18 cellular contexts compared by ENCODE assay signal in the genomic region with DNA sequence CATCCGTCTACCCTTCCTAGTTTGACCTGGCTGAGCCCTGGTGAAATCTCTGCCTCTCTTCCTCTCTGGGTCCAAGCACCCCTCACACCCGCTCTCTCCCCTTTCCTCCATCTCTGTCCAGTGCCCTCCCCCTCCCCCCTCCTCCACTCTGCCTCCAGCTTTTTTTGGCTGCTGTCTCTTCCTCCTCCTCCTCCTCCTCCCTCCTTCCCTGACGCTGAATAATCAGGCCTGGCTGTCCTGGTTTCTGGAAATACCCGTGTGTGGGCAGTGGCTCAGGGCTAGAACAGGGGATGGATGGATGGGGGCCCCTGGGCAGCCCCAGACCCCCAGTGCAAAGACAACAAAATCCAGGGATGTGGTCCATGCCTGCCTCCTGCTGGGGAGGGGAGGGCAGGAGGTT. TPM values are rescaled to one million over a fixed set of nuclear protein-coding genes. Genes with fewer than 3 reads are reported as not detected.
DNase-seq lines count a peak whose midpoint lies in the region; ATAC-seq, FAIRE-seq and TF ChIP-seq lines count a peak whose summit lies in the region.
"Had no signal": no experiment of that assay in that cellular context is flagged by ENCODE, and none has a peak within 500 bp of the region (broad histone marks: within the 10 kb centered on the region; RNA-seq: fewer than 3 reads in every experiment).

No MANE protein-coding gene starts in this region.

- in situ Hi-C loops in G401 (cut with HindIII; ENCODE audit: low sequenced_read_pairs), result no loop called here

- peak; percentile 73 for DNase-seq in G401 (ENCODE audit: low spot score)
- no peak for DNase-seq in NCI-H2029 (lab: John Stamatoyannopoulos, UW)
- no peak for DNase-seq in H54 (ENCODE audit: insufficient read length, low spot score)
- DNase-seq: 8988T; CD4-positive, alpha-beta memory T cell; DMS153; DMS79 treated with DMSO at 0.1 percent for 48 hours; HFFc6 had no signal

- ATAC-seq in HG03520 (IDR thresholded peaks at IDR 0.05; ENCODE audit: unreplicated experiment), result no peak
- ATAC-seq: GM12878 had no signal

- no peak for TF ChIP-seq POLR2A in H54 (IDR thresholded peaks at IDR 0.05; ENCODE audit: low read depth, low read length)

- H3K27ac ChIP-seq in angular gyrus (ENCODE audit: low read depth, low read length) (peak overlapping the region; percentile 92), cingulate gyrus (ENCODE audit: low read depth, low read length) (peak overlapping the region; percentile 70), temporal lobe (ENCODE audit: low read depth, low read length) (peak overlapping the region; percentile 58)
- H3K27ac ChIP-seq: BLaER1, HL-60 had no signal

- no peak for FAIRE-seq in H54 (lab: Jason Lieb, UNC)
- FAIRE-seq: GM12878, H1 had no signal

RNA-seq across cellular contexts. Expression of gene SYP, which starts 4.7 kb away (rescaled TPM):
- 8.7 and 13.8 TPM in 2 replicates for total RNA-seq in G401 (2014; rRNA removed; shearing (Covaris generic))
- 107 TPM for total RNA-seq in temporal lobe

RNA-seq across cellular contexts. Expression of gene PRICKLE3, which starts 18.5 kb away (rescaled TPM):
- 15.4 and 18.4 TPM in 2 replicates for total RNA-seq in G401 (2014; rRNA removed; shearing (Covaris generic))
- total RNA-seq in temporal lobe, result 0.74 TPM

RNA-seq across cellular contexts. Expression of gene CACNA1F, which starts 28.4 kb away (rescaled TPM):
- not detected in 2 replicates for total RNA-seq in G401 (2014; rRNA removed; shearing (Covaris generic))
- total RNA-seq in temporal lobe, result not detected
- total RNA-seq: A673, HFFc6, HT1080 had no signal

RNA-seq across cellular contexts. Expression of gene CCDC22, which starts 30.6 kb away (rescaled TPM):
- 24.2 and 32.0 TPM in 2 replicates for total RNA-seq in G401 (2014; rRNA removed; shearing (Covaris generic))
- total RNA-seq in temporal lobe, result 5.4 TPM

RNA-seq across cellular contexts. Expression of gene PLP2, which starts 33.0 kb away (rescaled TPM):
- total RNA-seq in G401 (2014; rRNA removed; shearing (Covaris generic)), result 26.8 and 32.4 TPM in 2 replicates
- 1.2 TPM for total RNA-seq in temporal lobe
